In the genomic region with DNA sequence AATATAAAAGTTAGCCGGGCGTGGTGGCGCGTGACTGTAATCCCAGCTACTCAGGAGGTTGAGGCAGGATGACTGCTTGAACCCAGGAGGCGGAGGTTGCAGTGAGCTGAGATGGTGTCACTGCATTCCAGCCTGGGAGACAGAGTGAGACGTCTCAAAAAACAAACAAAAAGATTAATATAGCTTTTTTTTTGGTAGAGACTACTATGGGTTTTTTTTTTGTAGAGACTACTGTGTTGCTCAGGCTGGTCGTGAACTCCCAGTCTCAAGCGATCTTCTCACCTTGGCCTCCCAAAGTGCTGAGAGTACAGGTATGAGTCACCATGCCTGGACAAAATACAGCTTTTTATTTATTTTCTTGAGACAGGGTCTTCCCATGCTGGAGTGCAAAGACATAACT, we compare ENCODE assay signal across 1 cellular context.
TF ChIP-seq lines count a peak whose summit lies in the region.

No MANE protein-coding gene starts in this region.

TF ChIP-seq in IMR-90, 13 proteins besides CTCF, POLR2A, EP300 and RAD21 (continued from another document):
- no peak for TF ChIP-seq CEBPB (IDR thresholded peaks at IDR 0.05; ENCODE audit: low read depth, low read length)
- TF ChIP-seq, protein P1, sequence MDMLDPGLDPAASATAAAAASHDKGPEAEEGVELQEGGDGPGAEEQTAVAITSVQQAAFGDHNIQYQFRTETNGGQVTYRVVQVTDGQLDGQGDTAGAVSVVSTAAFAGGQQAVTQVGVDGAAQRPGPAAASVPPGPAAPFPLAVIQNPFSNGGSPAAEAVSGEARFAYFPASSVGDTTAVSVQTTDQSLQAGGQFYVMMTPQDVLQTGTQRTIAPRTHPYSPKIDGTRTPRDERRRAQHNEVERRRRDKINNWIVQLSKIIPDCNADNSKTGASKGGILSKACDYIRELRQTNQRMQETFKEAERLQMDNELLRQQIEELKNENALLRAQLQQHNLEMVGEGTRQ (IDR thresholded peaks at IDR 0.05; ENCODE audit: low read depth, low read length), result no peak
TF ChIP-seq in IMR-90: peak in this region for 0.
